In the genomic region with DNA sequence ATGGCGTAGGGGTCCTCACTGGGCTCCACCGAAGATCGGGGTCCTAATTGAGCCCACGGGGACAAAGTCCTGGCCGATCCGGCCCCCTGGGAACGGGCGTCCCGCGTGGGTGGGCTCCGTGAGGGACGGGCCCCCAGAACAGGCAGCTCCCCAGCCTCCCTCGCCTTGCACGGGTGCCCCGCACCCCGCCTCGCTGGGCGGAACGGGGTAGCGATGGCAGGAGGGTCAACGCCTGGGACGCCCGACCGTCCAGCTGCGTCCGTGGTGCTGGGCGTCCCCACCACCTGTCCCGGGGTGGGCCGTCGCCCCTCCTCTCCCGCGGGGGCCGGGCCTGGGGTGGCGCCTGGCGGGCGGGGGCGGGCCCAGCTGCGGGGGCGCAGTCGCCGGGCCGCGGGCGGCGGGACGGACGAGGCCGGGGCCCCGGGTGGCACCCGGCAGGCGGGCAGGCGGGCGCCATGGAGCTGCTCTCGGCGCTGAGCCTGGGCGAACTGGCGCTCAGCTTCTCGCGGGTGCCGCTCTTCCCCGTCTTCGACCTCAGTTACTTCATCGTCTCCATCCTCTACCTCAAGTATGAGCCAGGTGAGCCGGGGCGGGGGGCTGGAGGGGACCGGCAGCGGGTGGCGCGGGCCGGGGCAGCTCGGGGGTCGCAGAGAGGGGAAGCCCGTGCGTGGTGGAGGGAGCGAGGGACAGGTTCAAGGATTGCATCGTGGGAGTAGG, we compare ENCODE assay signal across 8 cellular contexts. TPM values are rescaled to one million over a fixed set of nuclear protein-coding genes. Genes with fewer than 3 reads are reported as not detected.
DNase-seq lines count a peak whose midpoint lies in the region; ATAC-seq and TF ChIP-seq lines count a peak whose summit lies in the region.

A gene with protein sequence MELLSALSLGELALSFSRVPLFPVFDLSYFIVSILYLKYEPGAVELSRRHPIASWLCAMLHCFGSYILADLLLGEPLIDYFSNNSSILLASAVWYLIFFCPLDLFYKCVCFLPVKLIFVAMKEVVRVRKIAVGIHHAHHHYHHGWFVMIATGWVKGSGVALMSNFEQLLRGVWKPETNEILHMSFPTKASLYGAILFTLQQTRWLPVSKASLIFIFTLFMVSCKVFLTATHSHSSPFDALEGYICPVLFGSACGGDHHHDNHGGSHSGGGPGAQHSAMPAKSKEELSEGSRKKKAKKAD (plus strand): TSS at position 377 of the 717 bp plus-strand sequence. CDS start 79 bp downstream, at position 456.

- H3K9me3 ChIP-seq in neutrophil (no peaks in the 10 kb centered on the region), vagina (no peaks in the 10 kb centered on the region)

- H3K27ac Mint-ChIP-seq in activated T-helper 2 cell treated with anti-CD3 and anti-CD28 coated beads, Interferon-gamma antibody, Interleukin-2, Interleukin-4, amounts not matched to agents 10 μg/mL and 5 μg/mL and 100 μg/mL, durations not matched to agents 14 hours and 24 hours and 36 hours, result peak within 1 kb of the TSS; percentile 96

- peak within 1 kb of the TSS; percentile 97 for H3K4me3 Mint-ChIP-seq in activated T-helper 2 cell treated with anti-CD3 and anti-CD28 coated beads, Interferon-gamma antibody, Interleukin-2, Interleukin-4, amounts not matched to agents 10 μg/mL and 5 μg/mL and 100 μg/mL, durations not matched to agents 14 hours and 24 hours and 36 hours (ENCODE audit: low read depth)

- H3K27ac ChIP-seq in foreskin keratinocyte, result peak within 1 kb of the TSS; percentile 83
- peak within 1 kb of the TSS; percentile 95 for H3K27ac ChIP-seq in neutrophil
- H3K27ac ChIP-seq in vagina, result peak within 1 kb of the TSS; percentile 80

- peak; percentile 27 for DNase-seq in Ammon's horn (ENCODE audit: low spot score)
- peak; percentile 41 for DNase-seq in NCI-H774 (lab: John Stamatoyannopoulos, UW)
- DNase-seq in activated T-helper 2 cell treated with anti-CD3 and anti-CD28 coated beads, Interferon-gamma antibody, Interleukin-2, Interleukin-4, amounts not matched to agents 10 μg/mL and 5 μg/mL and 100 μg/mL, durations not matched to agents 14 hours and 24 hours and 36 hours (ENCODE audit: low spot score), result peak; percentile 40
- no peak for DNase-seq in foreskin keratinocyte
- DNase-seq in vagina (ENCODE audit: extremely low spot score in 2 of 2), result no peak
- no peak for DNase-seq in cerebellar cortex (ENCODE audit: low spot score)

- no peaks in the 10 kb centered on the region for H3K27me3 Mint-ChIP-seq in activated T-helper 2 cell treated with anti-CD3 and anti-CD28 coated beads, Interferon-gamma antibody, Interleukin-2, Interleukin-4, amounts not matched to agents 10 μg/mL and 5 μg/mL and 100 μg/mL, durations not matched to agents 14 hours and 24 hours and 36 hours (ENCODE audit: low read depth)

- no peaks in the 10 kb centered on the region for H3K9me3 Mint-ChIP-seq in activated T-helper 2 cell treated with anti-CD3 and anti-CD28 coated beads, Interferon-gamma antibody, Interleukin-2, Interleukin-4, amounts not matched to agents 10 μg/mL and 5 μg/mL and 100 μg/mL, durations not matched to agents 14 hours and 24 hours and 36 hours

- H3K27me3 ChIP-seq in foreskin keratinocyte, result peaks cover 3% of the 10 kb centered on the region
- H3K27me3 ChIP-seq in neutrophil, result no peaks in the 10 kb centered on the region
- H3K27me3 ChIP-seq in vagina, result no peaks in the 10 kb centered on the region

- H3K36me3 Mint-ChIP-seq in activated T-helper 2 cell treated with anti-CD3 and anti-CD28 coated beads, Interferon-gamma antibody, Interleukin-2, Interleukin-4, amounts not matched to agents 10 μg/mL and 5 μg/mL and 100 μg/mL, durations not matched to agents 14 hours and 24 hours and 36 hours (ENCODE audit: low read depth), result peaks cover 26% of the 10 kb centered on the region

- peaks cover 28% of the 10 kb centered on the region for H3K36me3 ChIP-seq in neutrophil
- H3K36me3 ChIP-seq in vagina, result peaks cover 0 to 6% of the 10 kb centered on the region in 2 donors

- peaks cover 32% of the 10 kb centered on the region for H3K4me1 Mint-ChIP-seq in activated T-helper 2 cell treated with anti-CD3 and anti-CD28 coated beads, Interferon-gamma antibody, Interleukin-2, Interleukin-4, amounts not matched to agents 10 μg/mL and 5 μg/mL and 100 μg/mL, durations not matched to agents 14 hours and 24 hours and 36 hours (ENCODE audit: low read depth)

- ATAC-seq in GM21390 (IDR thresholded peaks at IDR 0.05; ENCODE audit: unreplicated experiment) (peak; percentile 36), foreskin keratinocyte (peak; percentile 2)

- H3K4me3 ChIP-seq in neutrophil (ENCODE audit: low read depth in 1 of 2, low read length in 1 of 2), result peak within 1 kb of the TSS; percentile 96 to 99
- peak within 1 kb of the TSS; percentile 59 to 93 for H3K4me3 ChIP-seq in vagina

- intact Hi-C loops in activated T-helper 2 cell treated with anti-CD3 and anti-CD28 coated beads, Interferon-gamma antibody, Interleukin-2, Interleukin-4, amounts not matched to agents 10 μg/mL and 5 μg/mL and 100 μg/mL, durations not matched to agents 14 hours and 24 hours and 36 hours (cut with micrococcal nuclease), result loop anchor here (1.0 kb wide), 1 partner anchor 33 kb away; a partner anchor contains a TSS
- intact Hi-C loops in vagina (cut with DNase I), result no loop called here

- no peak for TF ChIP-seq POLR2A in vagina (IDR thresholded peaks at IDR 0.05)

- H3K4me1 ChIP-seq in foreskin keratinocyte, result no peaks in the 10 kb centered on the region
- H3K4me1 ChIP-seq in neutrophil (ENCODE audit: control insufficient read depth in 1 of 2, insufficient read depth in 1 of 2, low read depth in 1 of 2, low read length in 1 of 2), result peaks cover 51 to 59% of the 10 kb centered on the region in 2 experiments
- H3K4me1 ChIP-seq in vagina, result peaks cover 41% of the 10 kb centered on the region

- TF ChIP-seq CTCF in foreskin keratinocyte (conservative IDR thresholded peaks at IDR 0.05) (no peak), neutrophil (IDR thresholded peaks at IDR 0.05) (no peak), vagina (IDR thresholded peaks at IDR 0.05) (no peak)

RNA-seq across cellular contexts. Expression of the gene that starts here (rescaled TPM):
- total RNA-seq in activated T-helper 2 cell treated with anti-CD3 and anti-CD28 coated beads, Interferon-gamma antibody, Interleukin-2, Interleukin-4, amounts not matched to agents 10 μg/mL and 5 μg/mL and 100 μg/mL, durations not matched to agents 14 hours and 24 hours and 36 hours, result 0.64 and 0.96 TPM in 2 replicates
- total RNA-seq in foreskin keratinocyte (1.3 and 1.6 TPM in 2 replicates), vagina (4.7 TPM)
- 1.3 TPM in 2 replicates for polyA plus RNA-seq in foreskin keratinocyte

Comparison
In these comparisons a context has a peak if more than half of its experiments do, and no peak if none do; other contexts are left out.
1. Peak in DNase-seq in activated T-helper 2 cell treated with anti-CD3 and anti-CD28 coated beads, Interferon-gamma antibody, Interleukin-2, Interleukin-4, amounts not matched to agents 10 μg/mL and 5 μg/mL and 100 μg/mL, durations not matched to agents 14 hours and 24 hours and 36 hours; RNA of the gene not detected or under 1 TPM.
2. DNase-seq: peak in Ammon's horn (single experiment) and NCI-H774 (single experiment); none in foreskin keratinocyte (0 of 2), vagina (0 of 2) and cerebellar cortex (single experiment).
3. Peak in every context shown above with its lines, with median percentiles within 50 percentile points of each other: H3K27ac ChIP-seq.